Comparison of ENCODE assay signal across 8 cellular contexts in genomic region chr3:50321844-50322385, GRCh38. TPM values are rescaled to one million over a fixed set of nuclear protein-coding genes. Genes with fewer than 3 reads are reported as not detected.
DNase-seq lines count a peak whose midpoint lies in the region; ATAC-seq, FAIRE-seq and TF ChIP-seq lines count a peak whose summit lies in the region.

No MANE protein-coding gene starts in this region.

- intact Hi-C loops in PC-3 (cut with micrococcal nuclease) = loop anchor here (1.0 to 5.0 kb wide), 2 partner anchors 23 to 125 kb away; partner anchors contain the start of genes HYAL3 and NAA80

- peak overlapping the region; percentile 92; the same call in 1 of the 2 replicates for H2AFZ ChIP-seq in PC-3 (ENCODE audit: low read length)

- H3K36me3 ChIP-seq in PC-3 (ENCODE audit: low read depth, low read length) (peaks cover 6% of the 10 kb centered on the region), esophagus (ENCODE audit: control insufficient read depth in 2 of 2, insufficient read depth in 2 of 2, low read length in 1 of 2) (peaks cover 0 to 19% of the 10 kb centered on the region in 2 donors)

- no peak for FAIRE-seq in GM12892 (lab: Jason Lieb, UNC)

- TSS peak; percentile 12 for BruUV-seq in PC-3 (replicated peaks; lab: Mats Ljungman, UMichigan)

- H4K20me1 ChIP-seq in PC-3 (ENCODE audit: low read length) = no peaks in the 10 kb centered on the region

- ATAC-seq in PC-3 = no peak; the same call in 1 of the 2 replicates
- ATAC-seq in omental fat pad (ENCODE audit: low FRiP score) = peak; percentile 5

- peak overlapping the region; percentile 93; the same call in 1 of the 2 replicates for H3K9ac ChIP-seq in PC-3 (ENCODE audit: low read length)

- TF ChIP-seq POLR2A in GM12892 (IDR thresholded peaks at IDR 0.05; ENCODE audit: low read depth, low read length) = no peak

- POLR2A ChIA-PET in PC-3 (lab: Charles Lee; ENCODE audit: unreplicated experiment) = no interaction called here

- peaks cover 39% of the 10 kb centered on the region for H3K4me1 ChIP-seq in PC-3 (ENCODE audit: insufficient read depth, low read length)
- H3K4me1 ChIP-seq in esophagus (ENCODE audit: control insufficient read depth in 2 of 2, insufficient read depth in 2 of 2, low read length in 1 of 2) = peaks cover 0 to 33% of the 10 kb centered on the region in 2 donors

- peak overlapping the region; percentile 99 for H3K4me2 ChIP-seq in PC-3 (ENCODE audit: low read length)

- no peaks in the 10 kb centered on the region for H3K9me2 ChIP-seq in PC-3 (replicated peaks; ENCODE audit: low read length)

- CTCF ChIA-PET in PC-3 (lab: Charles Lee) = interaction anchor here (0.6 to 1.0 kb wide), 8 partner anchors 14 to 1360 kb away, joined by 4 to 10 read pairs (median 6); partner anchors contain the start of genes HYAL3 and NAA80

- peak overlapping the region; percentile 86; the same call in 1 of the 2 replicates for H3K27ac ChIP-seq in PC-3 (ENCODE audit: low read length)
- H3K27ac ChIP-seq in esophagus (ENCODE audit: low read depth in 2 of 2, low read length in 1 of 2) = peak overlapping the region; percentile 82

- no peaks in the 10 kb centered on the region for H3K27me3 ChIP-seq in PC-3 (ENCODE audit: low read length)
- no peaks in the 10 kb centered on the region for H3K27me3 ChIP-seq in esophagus (ENCODE audit: control insufficient read depth in 1 of 2, insufficient read depth in 2 of 2, low read length in 2 of 2)

- H3K79me2 ChIP-seq in PC-3 (ENCODE audit: low read length) = peaks cover 38% of the 10 kb centered on the region

- peak; percentile 74 for DNase-seq in NCI-H2227 (lab: John Stamatoyannopoulos, UW; ENCODE audit: unreplicated experiment)
- DNase-seq in NCI-H2227 treated with DMSO at 0.1 percent for 48 hours (lab: John Stamatoyannopoulos, UW) = no peak
- no peak for DNase-seq in PC-3
- DNase-seq in omental fat pad (ENCODE audit: low spot score) = no peak
- no peak for DNase-seq in GM12892 (ENCODE audit: insufficient read length)
- DNase-seq in kidney glomerular epithelial cell (lab: John Stamatoyannopoulos, UW) = no peak
- DNase-seq in NCI-H345 (lab: John Stamatoyannopoulos, UW) = no peak

- H3K4me3 ChIP-seq in PC-3 (ENCODE audit: low read length) (peak overlapping the region; percentile 97; the same call in 1 of the 2 replicates), esophagus (ENCODE audit: low read depth in 1 of 2, low read length in 2 of 2) (peak overlapping the region; percentile 67 to 83)

- TF ChIP-seq CTCF in PC-3 (conservative IDR thresholded peaks at IDR 0.05; ENCODE audit: low read depth, low read length) (peak; percentile 70), omental fat pad (IDR thresholded peaks at IDR 0.05) (no peak)

- 14 to 23% methylated on average over 25 to 28 of the region's 28 CpGs for WGBS in esophagus, 2 donors

- H3K9me3 ChIP-seq in PC-3 (ENCODE audit: low read length) = no peaks in the 10 kb centered on the region
- no peaks in the 10 kb centered on the region for H3K9me3 ChIP-seq in esophagus (ENCODE audit: control insufficient read depth in 2 of 2, insufficient read depth in 1 of 2, low read depth in 1 of 2, low read length in 1 of 2)

- H3F3A ChIP-seq in PC-3 (ENCODE audit: low read length, unreplicated experiment) = peaks cover 13% of the 10 kb centered on the region

RNA-seq across cellular contexts. Expression of gene HYAL2, which starts 0.6 kb away (rescaled TPM):
- 97.8 and 111 TPM in 2 replicates for total RNA-seq in PC-3 (2014; rRNA removed)
- polyA plus RNA-seq in esophagus = 10 to 100 TPM; 25.6 to 43.1 TPM
- total RNA-seq in omental fat pad = 100 to 1,000 TPM; 106 to 348 (median 175) TPM
- 5.8 TPM for polyA plus RNA-seq in GM12892 (2012; ENCODE audit: missing spikeins)

RNA-seq across cellular contexts. Expression of gene TUSC2, which starts 6.1 kb away (rescaled TPM):
- total RNA-seq in PC-3 (2014; rRNA removed) (143 and 156 TPM in 2 replicates), omental fat pad (10 to 100 TPM; 13.7 to 28.8 (median 22.8) TPM)
- polyA plus RNA-seq in esophagus = 10 to 100 TPM; 14.2 to 34.6 TPM
- polyA plus RNA-seq in GM12892 (2012; ENCODE audit: missing spikeins) = 17.0 TPM

RNA-seq across cellular contexts. Expression of gene HYAL1, which starts 18.5 kb away (rescaled TPM):
- total RNA-seq in PC-3 (2014; rRNA removed) = 0.23 and 1.3 TPM in 2 replicates
- polyA plus RNA-seq in esophagus = 1 to 10 TPM; 3.2 to 4.2 TPM
- 10 to 100 TPM in 3 of 4 donors, 1 to 10 TPM in 1; 6.8 to 32.3 (median 14.6) TPM for total RNA-seq in omental fat pad
- 0.49 TPM for polyA plus RNA-seq in GM12892 (2012; ENCODE audit: missing spikeins)

RNA-seq across cellular contexts. Expression of gene RASSF1, which starts 18.7 kb away (rescaled TPM):
- 20.0 and 21.4 TPM in 2 replicates for total RNA-seq in PC-3 (2014; rRNA removed)
- 10 to 100 TPM; 15.0 to 20.3 TPM for polyA plus RNA-seq in esophagus
- total RNA-seq in omental fat pad = 10 to 100 TPM; 42.1 to 82.0 (median 53.3) TPM
- polyA plus RNA-seq in GM12892 (2012; ENCODE audit: missing spikeins) = 30.1 TPM

RNA-seq across cellular contexts. Expression of gene HYAL3, which starts 22.7 kb away (rescaled TPM):
- 13.2 and 20.8 TPM in 2 replicates for total RNA-seq in PC-3 (2014; rRNA removed)
- polyA plus RNA-seq in esophagus = 1 to 10 TPM; 3.4 to 5.1 TPM
- total RNA-seq in omental fat pad = 1 to 10 TPM; 1.9 to 6.2 (median 4.0) TPM
- 1.2 TPM for polyA plus RNA-seq in GM12892 (2012; ENCODE audit: missing spikeins)
